Comparison of ENCODE assay signal across 16 cellular contexts in genomic region chrX:72477787-72478186, GRCh38.
"Had no signal": no experiment of that assay in that cellular context is flagged by ENCODE, and none has a peak within 500 bp of the region (broad histone marks: within the 10 kb centered on the region; RNA-seq: fewer than 3 reads in every experiment).

No MANE protein-coding gene starts in this region.

- H3K27ac Mint-ChIP-seq: memory B cell; natural killer cell; stimulated activated naive B cell treated with anti-CD40 and anti-IgM and Interleukin-4, amounts not matched to agents 10 μg/mL and 1 μg/mL and 100 μg/mL, for 72 hours had no signal

- H3K36me3 ChIP-seq: thyroid gland had no signal

- H3K4me1 ChIP-seq: left ventricle myocardium inferior, thyroid gland had no signal

- H3K4me3 Mint-ChIP-seq: memory B cell; natural killer cell; stimulated activated naive B cell treated with anti-CD40 and anti-IgM and Interleukin-4, amounts not matched to agents 10 μg/mL and 1 μg/mL and 100 μg/mL, for 72 hours had no signal

- H3K27me3 ChIP-seq: thyroid gland had no signal

- ATAC-seq: natural killer cell; stimulated activated naive B cell treated with anti-CD40 and anti-IgM and Interleukin-4, amounts not matched to agents 10 μg/mL and 1 μg/mL and 100 μg/mL, for 72 hours had no signal

- H3K9me3 Mint-ChIP-seq: natural killer cell had no signal

- H3K4me1 Mint-ChIP-seq: memory B cell; natural killer cell; stimulated activated naive B cell treated with anti-CD40 and anti-IgM and Interleukin-4, amounts not matched to agents 10 μg/mL and 1 μg/mL and 100 μg/mL, for 72 hours had no signal

- H3K36me3 Mint-ChIP-seq: natural killer cell had no signal

- H3K9me3 ChIP-seq: left ventricle myocardium inferior, thyroid gland had no signal

- H3K27me3 Mint-ChIP-seq: memory B cell; stimulated activated naive B cell treated with anti-CD40 and anti-IgM and Interleukin-4, amounts not matched to agents 10 μg/mL and 1 μg/mL and 100 μg/mL, for 72 hours had no signal

- DNase-seq: activated CD4-positive, alpha-beta T cell treated with anti-CD3 and anti-CD28 coated beads, Interleukin-2, amount 50 U/mL, for 4 hours; activated CD4-positive, CD25-positive, alpha-beta regulatory T cell treated with anti-CD3 and anti-CD28 coated beads, Interleukin-2, amount 50 U/mL, for 72 hours; activated naive CD4-positive, alpha-beta T cell treated with Interleukin-2 at 50 U/mL for 16 hours; activated T-cell treated with anti-CD3 and anti-CD28 coated beads for 4 hours; aorta; cortex of kidney; effector CD4-positive, alpha-beta T cell; hippocampal formation; left ventricle myocardium inferior; natural killer cell; nucleus accumbens; stimulated activated CD4-positive, alpha-beta T cell treated with anti-CD3 and anti-CD28 coated beads, Interleukin-4, amount 100 ng/mL, for 1 hour; stimulated activated naive B cell treated with anti-CD40 and anti-IgM and Interleukin-4, amounts not matched to agents 10 μg/mL and 1 μg/mL and 100 μg/mL, for 72 hours; T1000; thyroid gland had no signal

- H3K4me3 ChIP-seq: left ventricle myocardium inferior, thyroid gland had no signal

- H3K27ac ChIP-seq: left ventricle myocardium inferior, thyroid gland had no signal
